11 cellular contexts compared by ENCODE assay signal in the genomic region with DNA sequence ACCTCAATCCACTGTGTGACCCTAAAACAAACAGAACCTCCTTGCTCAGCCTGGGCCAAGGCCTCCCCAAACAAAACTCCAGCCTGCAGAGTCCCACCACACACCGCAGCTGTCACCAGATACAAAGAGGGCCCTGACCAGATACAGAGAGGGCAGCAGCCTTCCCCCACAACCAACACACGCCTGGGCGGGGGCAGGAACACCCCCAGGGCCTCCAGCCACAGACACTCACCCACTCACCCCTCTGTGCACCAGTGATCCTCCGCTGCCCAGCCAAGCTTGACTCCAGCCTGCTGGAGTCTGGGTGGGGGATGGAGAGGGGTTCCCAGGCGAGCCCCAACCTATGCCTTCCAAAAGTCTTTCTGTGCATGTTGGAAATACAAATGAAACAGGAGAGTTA. TPM values are rescaled to one million over a fixed set of nuclear protein-coding genes. Genes with fewer than 3 reads are reported as not detected.
DNase-seq lines count a peak whose midpoint lies in the region; ATAC-seq, FAIRE-seq and TF ChIP-seq lines count a peak whose summit lies in the region.
"Had no signal": no experiment of that assay in that cellular context is flagged by ENCODE, and none has a peak within 500 bp of the region (broad histone marks: within the 10 kb centered on the region; RNA-seq: fewer than 3 reads in every experiment).

No MANE protein-coding gene starts in this region.

- H3K4me1 ChIP-seq in kidney (ENCODE audit: control insufficient read depth in 1 of 2, insufficient read depth in 1 of 2, low read depth in 1 of 2, low read length in 2 of 2) = peaks cover 42 to 61% of the 10 kb centered on the region in 2 donors

- no peak overlapping the region for H3K27ac Mint-ChIP-seq in activated CD4-positive, alpha-beta T cell treated with anti-CD3 and anti-CD28 coated beads for 36 hours
- H3K27ac Mint-ChIP-seq in T-helper 17 cell = peak overlapping the region; percentile 96
- H3K27ac Mint-ChIP-seq in stimulated activated effector memory CD8-positive, alpha-beta T cell treated with anti-CD3 and anti-CD28 coated beads, Interleukin-12 subunit alpha, Interleukin-12 subunit beta, amount 100 ng/mL, for 72 hours = peak overlapping the region; percentile 97

- DNase-seq in activated CD4-positive, alpha-beta T cell treated with anti-CD3 and anti-CD28 coated beads for 36 hours = no peak
- DNase-seq in activated CD4-positive, alpha-beta T cell treated with anti-CD3 and anti-CD28 coated beads, Interleukin-2, amount 50 U/mL, for 4 hours = no peak
- no peak for DNase-seq in T-helper 17 cell
- DNase-seq in kidney = peak; percentile 80
- no peak for DNase-seq in stimulated activated effector memory CD8-positive, alpha-beta T cell treated with anti-CD3 and anti-CD28 coated beads, Interleukin-12 subunit alpha, Interleukin-12 subunit beta, amount 100 ng/mL, for 72 hours (ENCODE audit: low spot score in 2 of 2)
- DNase-seq in stimulated activated CD4-positive, alpha-beta T cell treated with anti-CD3 and anti-CD28 coated beads, Interleukin-4, amount 100 ng/mL, for 1 hour = no peak
- no peak for DNase-seq in GF-D8 (lab: John Stamatoyannopoulos, UW)
- DNase-seq: ACHN, NCI-H526, occipital lobe had no signal

- H3K36me3 ChIP-seq in kidney (ENCODE audit: control insufficient read depth in 1 of 2, insufficient read depth in 2 of 2, low read length in 2 of 2) = no peaks in the 10 kb centered on the region

- peak overlapping the region; percentile 97 to 98 for H3K27ac ChIP-seq in kidney (ENCODE audit: low read depth in 2 of 2, low read length in 2 of 2)

- no peak for TF ChIP-seq CTCF in kidney (IDR thresholded peaks at IDR 0.05; ENCODE audit: borderline replicate concordance, extremely low read depth, insufficient read depth)

- H3K4me3 Mint-ChIP-seq in activated CD4-positive, alpha-beta T cell treated with anti-CD3 and anti-CD28 coated beads for 36 hours = peak overlapping the region; percentile 47
- H3K4me3 Mint-ChIP-seq in T-helper 17 cell = peak overlapping the region; percentile 67
- H3K4me3 Mint-ChIP-seq in stimulated activated effector memory CD8-positive, alpha-beta T cell treated with anti-CD3 and anti-CD28 coated beads, Interleukin-12 subunit alpha, Interleukin-12 subunit beta, amount 100 ng/mL, for 72 hours = peak overlapping the region; percentile 98

- POLR2A ChIA-PET in activated CD4-positive, alpha-beta T cell treated with anti-CD3 and anti-CD28 coated beads for 36 hours (lab: Charles Lee) = interaction anchor here (2.0 kb wide), 1 partner anchor 19 kb away, joined by 5 read pairs; no protein-coding TSS in a partner anchor

- no peaks in the 10 kb centered on the region for H3K9me3 Mint-ChIP-seq in activated CD4-positive, alpha-beta T cell treated with anti-CD3 and anti-CD28 coated beads for 36 hours (ENCODE audit: low read depth)
- no peaks in the 10 kb centered on the region for H3K9me3 Mint-ChIP-seq in stimulated activated effector memory CD8-positive, alpha-beta T cell treated with anti-CD3 and anti-CD28 coated beads, Interleukin-12 subunit alpha, Interleukin-12 subunit beta, amount 100 ng/mL, for 72 hours

- peaks cover 56% of the 10 kb centered on the region for H3K4me1 Mint-ChIP-seq in activated CD4-positive, alpha-beta T cell treated with anti-CD3 and anti-CD28 coated beads for 36 hours
- H3K4me1 Mint-ChIP-seq in T-helper 17 cell = peaks cover 43% of the 10 kb centered on the region
- peaks cover 61% of the 10 kb centered on the region for H3K4me1 Mint-ChIP-seq in stimulated activated effector memory CD8-positive, alpha-beta T cell treated with anti-CD3 and anti-CD28 coated beads, Interleukin-12 subunit alpha, Interleukin-12 subunit beta, amount 100 ng/mL, for 72 hours

- H3K36me3 Mint-ChIP-seq in activated CD4-positive, alpha-beta T cell treated with anti-CD3 and anti-CD28 coated beads for 36 hours (ENCODE audit: low read depth) = peaks cover 20% of the 10 kb centered on the region
- H3K36me3 Mint-ChIP-seq in T-helper 17 cell (ENCODE audit: low read depth) = no peaks in the 10 kb centered on the region
- H3K36me3 Mint-ChIP-seq in stimulated activated effector memory CD8-positive, alpha-beta T cell treated with anti-CD3 and anti-CD28 coated beads, Interleukin-12 subunit alpha, Interleukin-12 subunit beta, amount 100 ng/mL, for 72 hours = peaks cover 56% of the 10 kb centered on the region

- no peaks in the 10 kb centered on the region for H3K9me3 ChIP-seq in T-helper 17 cell (ENCODE audit: control insufficient read depth, low read length, poor library complexity, severe bottlenecking)
- H3K9me3 ChIP-seq in kidney (ENCODE audit: control insufficient read depth in 1 of 2, low read length in 2 of 2) = no peaks in the 10 kb centered on the region

- H3K27me3 Mint-ChIP-seq in activated CD4-positive, alpha-beta T cell treated with anti-CD3 and anti-CD28 coated beads for 36 hours = no peaks in the 10 kb centered on the region
- H3K27me3 Mint-ChIP-seq in T-helper 17 cell = no peaks in the 10 kb centered on the region

- ATAC-seq in activated CD4-positive, alpha-beta T cell treated with anti-CD3 and anti-CD28 coated beads for 36 hours = no peak
- no peak for ATAC-seq in T-helper 17 cell
- no peak for ATAC-seq in stimulated activated effector memory CD8-positive, alpha-beta T cell treated with anti-CD3 and anti-CD28 coated beads, Interleukin-12 subunit alpha, Interleukin-12 subunit beta, amount 100 ng/mL, for 72 hours
- ATAC-seq in HG03135 (IDR thresholded peaks at IDR 0.05; ENCODE audit: unreplicated experiment) = no peak

- peak overlapping the region in 1 of 2 donors; percentile 93 for H3K9ac ChIP-seq in kidney (ENCODE audit: low read length in 2 of 2)

- intact Hi-C loops in activated CD4-positive, alpha-beta T cell treated with anti-CD3 and anti-CD28 coated beads for 36 hours (cut with DNase I, micrococcal nuclease) = loop anchor here in 1 of 2 experiments (10.0 kb wide), 1 partner anchor 832 kb away; a partner anchor contains a TSS
- intact Hi-C loops in kidney (cut with DNase I) = no loop called here

- CTCF ChIA-PET in activated CD4-positive, alpha-beta T cell treated with anti-CD3 and anti-CD28 coated beads for 36 hours (lab: Charles Lee) = interaction anchor here (1.2 to 7.2 kb wide), 2 partner anchors 10 to 18 kb away, joined by 3 to 163 read pairs; no protein-coding TSS in a partner anchor

- no peak overlapping the region for H3K4me3 ChIP-seq in kidney (ENCODE audit: low read length in 2 of 2)

- FAIRE-seq in kidney (lab: Jason Lieb, UNC) = no peak

RNA-seq across cellular contexts. Expression of a gene that starts 5.9 kb away (rescaled TPM):
- total RNA-seq in activated CD4-positive, alpha-beta T cell treated with anti-CD3 and anti-CD28 coated beads for 36 hours = 100 to 1,000 TPM; 123 to 188 TPM
- 100 to 1,000 TPM; 460 to 474 TPM for total RNA-seq in T-helper 17 cell
- total RNA-seq in kidney = 533 TPM
- 408 TPM for polyA plus RNA-seq in kidney (ENCODE audit: insufficient read depth, low read depth, low replicate concordance)

RNA-seq across cellular contexts. Expression of a gene that starts 12.1 kb away (rescaled TPM):
- 10 to 100 TPM; 75.3 to 88.3 TPM for total RNA-seq in activated CD4-positive, alpha-beta T cell treated with anti-CD3 and anti-CD28 coated beads for 36 hours
- total RNA-seq in T-helper 17 cell = 10 to 100 TPM; 40.6 to 43.6 TPM
- total RNA-seq in kidney = 35.3 TPM
- polyA plus RNA-seq in kidney (ENCODE audit: insufficient read depth, low read depth, low replicate concordance) = 94.7 TPM

RNA-seq across cellular contexts. Expression of a gene that starts 14.8 kb away (rescaled TPM):
- total RNA-seq in activated CD4-positive, alpha-beta T cell treated with anti-CD3 and anti-CD28 coated beads for 36 hours = 10 to 100 TPM; 46.5 to 47.9 TPM
- total RNA-seq in T-helper 17 cell (100 to 1,000 TPM in 1 of 2 donors, 10 to 100 TPM in 1; 87.1 to 113 TPM), kidney (205 TPM)
- 21.3 TPM for polyA plus RNA-seq in kidney (ENCODE audit: insufficient read depth, low read depth, low replicate concordance)

RNA-seq across cellular contexts. Expression of a gene that starts 21.6 kb away (rescaled TPM):
- total RNA-seq in activated CD4-positive, alpha-beta T cell treated with anti-CD3 and anti-CD28 coated beads for 36 hours = 100 to 1,000 TPM; 161 to 180 TPM
- total RNA-seq in T-helper 17 cell (100 to 1,000 TPM; 104 to 115 TPM), kidney (183 TPM)
- 641 TPM for polyA plus RNA-seq in kidney (ENCODE audit: insufficient read depth, low read depth, low replicate concordance)

RNA-seq across cellular contexts. Expression of a gene that starts 22.5 kb away (rescaled TPM):
- total RNA-seq in activated CD4-positive, alpha-beta T cell treated with anti-CD3 and anti-CD28 coated beads for 36 hours = not detected
- total RNA-seq in T-helper 17 cell = not detected
- not detected for total RNA-seq in kidney
- polyA plus RNA-seq in kidney (ENCODE audit: insufficient read depth, low read depth, low replicate concordance) = not detected

Comparison
In these comparisons a context has a peak if more than half of its experiments do, and no peak if none do; other contexts are left out.
1. H3K4me3 Mint-ChIP-seq: peak in every context shown above with its lines; median percentile 98 in stimulated activated effector memory CD8-positive, alpha-beta T cell treated with anti-CD3 and anti-CD28 coated beads, Interleukin-12 subunit alpha, Interleukin-12 subunit beta, amount 100 ng/mL, for 72 hours; 67 in T-helper 17 cell; 47 in activated CD4-positive, alpha-beta T cell treated with anti-CD3 and anti-CD28 coated beads for 36 hours.